31 cellular contexts compared by ENCODE assay signal in genomic region chr7:116697152-116697551, GRCh38.
"Had no signal": no experiment of that assay in that cellular context is flagged by ENCODE, and none has a peak within 500 bp of the region (broad histone marks: within the 10 kb centered on the region; RNA-seq: fewer than 3 reads in every experiment).

No MANE protein-coding gene starts in this region.

- H3K4me3 ChIP-seq: esophagus squamous epithelium had no signal

- H3K36me3 Mint-ChIP-seq: activated naive CD8-positive, alpha-beta T cell had no signal

- DNase-seq: activated CD4-positive, alpha-beta T cell treated with anti-CD3 and anti-CD28 coated beads for 36 hours; activated CD4-positive, alpha-beta T cell treated with anti-CD3 and anti-CD28 coated beads, Interleukin-2, amount 10 ng/mL, durations not matched to agents 24 days and 14 days; activated CD4-positive, CD25-positive, alpha-beta regulatory T cell; activated CD4-positive, CD25-positive, alpha-beta regulatory T cell treated with anti-CD3 and anti-CD28 coated beads, Interleukin-2, amount 50 U/mL, for 72 hours; activated CD8-positive, alpha-beta memory T cell treated with anti-CD3 and anti-CD28 coated beads for 24 hours; activated CD8-positive, alpha-beta T cell treated with anti-CD3 and anti-CD28 coated beads for 36 hours; activated effector memory CD4-positive, alpha-beta T cell treated with Interleukin-2 at 50 U/mL for 16 hours; activated gamma-delta T cell treated with Interleukin-2 at 50 U/mL for 16 hours; activated naive CD4-positive, alpha-beta T cell treated with anti-CD3 and anti-CD28 coated beads, Interleukin-2, amount 50 U/mL, for 16 hours; activated naive CD4-positive, alpha-beta T cell treated with Interleukin-2 at 50 U/mL for 16 hours; activated T-cell treated with anti-CD3 and anti-CD28 coated beads, Interleukin-2, amount 50 U/mL, for 4 hours; amniotic stem cell; anterior cingulate cortex; brain microvascular endothelial cell; cortex of kidney; dermis blood vessel endothelial cell; effector CD4-positive, alpha-beta T cell; esophagus squamous epithelium; foreskin melanocyte; head of caudate nucleus; T-helper 1 cell; T-helper 17 cell had no signal

- H3K27ac ChIP-seq: brain microvascular endothelial cell, epithelial cell of prostate had no signal

- H3K36me3 ChIP-seq: brain microvascular endothelial cell, esophagus squamous epithelium had no signal

- ATAC-seq: activated CD4-positive, alpha-beta T cell treated with anti-CD3 and anti-CD28 coated beads for 36 hours; activated CD8-positive, alpha-beta T cell treated with anti-CD3 and anti-CD28 coated beads for 36 hours; activated T-cell treated with anti-CD3 and anti-CD28 coated beads, Interleukin-2, amount 50 U/mL, for 4 hours; activated T-helper 17 cell treated with anti-CD3 and anti-CD28 coated beads, Interleukin-2, amount 50 U/mL, for 72 hours; T-helper 17 cell had no signal

- H3K4me3 Mint-ChIP-seq: activated CD4-positive, alpha-beta T cell treated with anti-CD3 and anti-CD28 coated beads for 36 hours; activated CD4-positive, alpha-beta T cell treated with anti-CD3 and anti-CD28 coated beads, Interleukin-2, amount 10 ng/mL, durations not matched to agents 24 days and 14 days; activated CD8-positive, alpha-beta T cell treated with anti-CD3 and anti-CD28 coated beads for 36 hours; activated naive CD8-positive, alpha-beta T cell; activated T-cell treated with anti-CD3 and anti-CD28 coated beads, Interleukin-2, amount 50 U/mL, for 4 hours; activated T-helper 17 cell treated with anti-CD3 and anti-CD28 coated beads, Interleukin-2, amount 50 U/mL, for 72 hours; central memory CD8-positive, alpha-beta T cell; T-helper 17 cell; T-helper 2 cell treated with Interferon-gamma antibody and Interleukin-4, amounts not matched to agents 5 μg/mL and 100 μg/mL, for 36 hours had no signal

- H3K27ac Mint-ChIP-seq: activated CD4-positive, alpha-beta T cell treated with anti-CD3 and anti-CD28 coated beads for 36 hours; activated CD4-positive, alpha-beta T cell treated with anti-CD3 and anti-CD28 coated beads, Interleukin-2, amount 10 ng/mL, durations not matched to agents 24 days and 14 days; activated CD8-positive, alpha-beta T cell treated with anti-CD3 and anti-CD28 coated beads for 36 hours; activated naive CD8-positive, alpha-beta T cell; activated T-helper 17 cell treated with anti-CD3 and anti-CD28 coated beads, Interleukin-2, amount 50 U/mL, for 72 hours; T-helper 17 cell; T-helper 2 cell treated with Interferon-gamma antibody and Interleukin-4, amounts not matched to agents 5 μg/mL and 100 μg/mL, for 36 hours had no signal

- H3K27me3 ChIP-seq: brain microvascular endothelial cell, esophagus squamous epithelium had no signal

- H3K4me1 Mint-ChIP-seq: activated CD4-positive, alpha-beta T cell treated with anti-CD3 and anti-CD28 coated beads, Interleukin-2, amount 10 ng/mL, durations not matched to agents 24 days and 14 days; activated T-helper 17 cell treated with anti-CD3 and anti-CD28 coated beads, Interleukin-2, amount 50 U/mL, for 72 hours; central memory CD8-positive, alpha-beta T cell; T-helper 17 cell had no signal

- H3K9me3 ChIP-seq: esophagus squamous epithelium had no signal

- FAIRE-seq: astrocyte, colon, endometrium, endothelial cell of umbilical vein had no signal

- H3K9me3 Mint-ChIP-seq: activated CD4-positive, alpha-beta T cell treated with anti-CD3 and anti-CD28 coated beads, Interleukin-2, amount 10 ng/mL, durations not matched to agents 24 days and 14 days; activated CD8-positive, alpha-beta T cell treated with anti-CD3 and anti-CD28 coated beads for 36 hours; activated T-cell treated with anti-CD3 and anti-CD28 coated beads, Interleukin-2, amount 50 U/mL, for 4 hours; activated T-helper 17 cell treated with anti-CD3 and anti-CD28 coated beads, Interleukin-2, amount 50 U/mL, for 72 hours; central memory CD8-positive, alpha-beta T cell; T-helper 2 cell treated with Interferon-gamma antibody and Interleukin-4, amounts not matched to agents 5 μg/mL and 100 μg/mL, for 36 hours had no signal
